Comparison of ENCODE assay signal across 1 cellular context in the genomic region with DNA sequence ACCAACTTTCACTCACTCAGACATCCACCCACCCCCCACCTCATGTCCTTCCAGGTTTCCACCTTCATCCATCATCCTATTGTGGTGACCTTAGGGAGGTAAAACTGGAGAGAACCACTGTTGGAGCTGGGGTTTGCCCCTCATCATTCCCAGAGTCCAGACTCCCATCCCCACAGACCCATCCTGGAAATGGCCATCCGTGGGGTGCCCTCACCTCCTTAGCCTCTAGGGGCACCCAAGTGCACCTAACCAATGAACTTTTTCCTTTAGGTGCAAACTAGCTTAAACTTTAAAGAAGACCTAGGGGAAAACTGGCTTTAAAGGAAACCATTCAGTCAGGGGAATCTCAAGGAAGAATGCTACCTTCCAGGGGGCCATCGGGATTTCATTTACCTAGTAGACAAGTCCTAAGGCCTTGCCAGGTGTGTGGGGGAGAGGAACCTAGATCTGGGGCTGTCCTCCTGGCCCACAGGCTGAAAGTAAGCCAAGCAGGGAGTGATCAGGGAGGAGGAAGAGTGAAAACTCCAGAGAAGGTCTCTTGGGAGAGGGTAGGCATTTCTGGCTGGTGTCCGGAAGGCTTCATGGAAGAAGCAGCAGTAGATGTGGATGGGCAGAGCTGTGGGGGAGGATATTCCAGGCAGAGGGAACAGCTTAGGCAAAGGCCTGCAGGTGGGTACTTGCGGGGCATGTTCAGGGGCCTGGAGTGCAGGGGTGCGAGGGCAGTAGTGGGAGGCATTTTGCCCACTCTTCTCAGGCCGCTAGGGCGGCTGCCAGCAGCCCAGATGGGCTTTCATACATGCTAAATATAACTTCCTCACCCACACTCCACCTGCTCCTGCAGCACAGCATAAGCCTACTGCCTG.
TF ChIP-seq lines count a peak whose summit lies in the region.

No MANE protein-coding gene starts in this region.

TF ChIP-seq in WTC11, 78 proteins besides CTCF, POLR2A, EP300 and RAD21 (continued from another document):
- TF ChIP-seq, protein P1, sequence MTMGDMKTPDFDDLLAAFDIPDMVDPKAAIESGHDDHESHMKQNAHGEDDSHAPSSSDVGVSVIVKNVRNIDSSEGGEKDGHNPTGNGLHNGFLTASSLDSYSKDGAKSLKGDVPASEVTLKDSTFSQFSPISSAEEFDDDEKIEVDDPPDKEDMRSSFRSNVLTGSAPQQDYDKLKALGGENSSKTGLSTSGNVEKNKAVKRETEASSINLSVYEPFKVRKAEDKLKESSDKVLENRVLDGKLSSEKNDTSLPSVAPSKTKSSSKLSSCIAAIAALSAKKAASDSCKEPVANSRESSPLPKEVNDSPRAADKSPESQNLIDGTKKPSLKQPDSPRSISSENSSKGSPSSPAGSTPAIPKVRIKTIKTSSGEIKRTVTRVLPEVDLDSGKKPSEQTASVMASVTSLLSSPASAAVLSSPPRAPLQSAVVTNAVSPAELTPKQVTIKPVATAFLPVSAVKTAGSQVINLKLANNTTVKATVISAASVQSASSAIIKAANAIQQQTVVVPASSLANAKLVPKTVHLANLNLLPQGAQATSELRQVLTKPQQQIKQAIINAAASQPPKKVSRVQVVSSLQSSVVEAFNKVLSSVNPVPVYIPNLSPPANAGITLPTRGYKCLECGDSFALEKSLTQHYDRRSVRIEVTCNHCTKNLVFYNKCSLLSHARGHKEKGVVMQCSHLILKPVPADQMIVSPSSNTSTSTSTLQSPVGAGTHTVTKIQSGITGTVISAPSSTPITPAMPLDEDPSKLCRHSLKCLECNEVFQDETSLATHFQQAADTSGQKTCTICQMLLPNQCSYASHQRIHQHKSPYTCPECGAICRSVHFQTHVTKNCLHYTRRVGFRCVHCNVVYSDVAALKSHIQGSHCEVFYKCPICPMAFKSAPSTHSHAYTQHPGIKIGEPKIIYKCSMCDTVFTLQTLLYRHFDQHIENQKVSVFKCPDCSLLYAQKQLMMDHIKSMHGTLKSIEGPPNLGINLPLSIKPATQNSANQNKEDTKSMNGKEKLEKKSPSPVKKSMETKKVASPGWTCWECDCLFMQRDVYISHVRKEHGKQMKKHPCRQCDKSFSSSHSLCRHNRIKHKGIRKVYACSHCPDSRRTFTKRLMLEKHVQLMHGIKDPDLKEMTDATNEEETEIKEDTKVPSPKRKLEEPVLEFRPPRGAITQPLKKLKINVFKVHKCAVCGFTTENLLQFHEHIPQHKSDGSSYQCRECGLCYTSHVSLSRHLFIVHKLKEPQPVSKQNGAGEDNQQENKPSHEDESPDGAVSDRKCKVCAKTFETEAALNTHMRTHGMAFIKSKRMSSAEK (CRISPR knock-in tag; IDR thresholded peaks at IDR 0.05; ENCODE audit: borderline replicate concordance) = no peak
- no peak for TF ChIP-seq KAT7 (CRISPR knock-in tag; IDR thresholded peaks at IDR 0.05; ENCODE audit: borderline replicate concordance)
